1 cellular context compared by ENCODE assay signal in the genomic region with DNA sequence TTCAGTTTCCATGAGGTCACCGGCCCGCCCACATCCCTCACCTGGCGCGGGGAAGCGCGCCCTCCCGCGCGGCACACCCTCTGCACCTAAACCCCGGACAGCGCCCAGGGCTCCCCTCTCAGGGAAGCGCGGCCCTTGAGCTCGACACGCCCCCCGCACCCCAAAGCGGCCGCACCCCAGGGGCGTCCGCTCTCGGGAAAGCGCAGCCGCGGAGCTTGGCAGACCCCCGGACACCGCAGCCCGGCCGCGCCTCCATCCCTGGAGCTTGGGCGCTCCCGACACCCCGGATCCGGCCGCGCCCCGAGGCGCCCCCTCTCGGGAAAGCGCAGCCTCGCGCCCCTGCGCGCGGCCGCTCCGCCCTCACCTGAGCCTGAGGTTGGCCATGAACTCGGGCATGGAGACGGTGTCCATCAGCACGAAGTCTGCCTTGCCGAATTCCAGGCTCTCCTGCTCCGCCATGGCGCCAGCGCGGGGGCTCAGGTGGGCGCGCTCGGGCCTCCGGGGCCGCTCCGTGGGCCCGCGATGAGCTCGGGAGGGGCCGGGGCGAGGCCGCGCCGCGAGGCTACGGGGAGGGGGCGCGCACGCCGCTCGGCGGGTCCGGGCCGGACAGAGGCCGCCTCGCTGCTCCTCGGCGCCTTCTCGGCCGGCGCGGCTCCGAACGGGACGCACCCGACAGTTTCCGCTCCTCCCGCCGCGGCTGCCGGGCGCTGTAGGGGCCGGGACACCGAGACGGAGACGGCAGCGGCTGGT.
A peak's percentile ranks its signal among the peaks of the same experiment; 100 is the strongest.
TF ChIP-seq lines count a peak whose summit lies in the region.

A gene (minus strand): TSS at position 711 of the 750 bp plus-strand sequence. CDS start 252 bp downstream, at position 459.

TF ChIP-seq in HEK293, 187 proteins besides CTCF, POLR2A, EP300 and RAD21 (continued from another document and continues in another):
- TF ChIP-seq, protein P1, sequence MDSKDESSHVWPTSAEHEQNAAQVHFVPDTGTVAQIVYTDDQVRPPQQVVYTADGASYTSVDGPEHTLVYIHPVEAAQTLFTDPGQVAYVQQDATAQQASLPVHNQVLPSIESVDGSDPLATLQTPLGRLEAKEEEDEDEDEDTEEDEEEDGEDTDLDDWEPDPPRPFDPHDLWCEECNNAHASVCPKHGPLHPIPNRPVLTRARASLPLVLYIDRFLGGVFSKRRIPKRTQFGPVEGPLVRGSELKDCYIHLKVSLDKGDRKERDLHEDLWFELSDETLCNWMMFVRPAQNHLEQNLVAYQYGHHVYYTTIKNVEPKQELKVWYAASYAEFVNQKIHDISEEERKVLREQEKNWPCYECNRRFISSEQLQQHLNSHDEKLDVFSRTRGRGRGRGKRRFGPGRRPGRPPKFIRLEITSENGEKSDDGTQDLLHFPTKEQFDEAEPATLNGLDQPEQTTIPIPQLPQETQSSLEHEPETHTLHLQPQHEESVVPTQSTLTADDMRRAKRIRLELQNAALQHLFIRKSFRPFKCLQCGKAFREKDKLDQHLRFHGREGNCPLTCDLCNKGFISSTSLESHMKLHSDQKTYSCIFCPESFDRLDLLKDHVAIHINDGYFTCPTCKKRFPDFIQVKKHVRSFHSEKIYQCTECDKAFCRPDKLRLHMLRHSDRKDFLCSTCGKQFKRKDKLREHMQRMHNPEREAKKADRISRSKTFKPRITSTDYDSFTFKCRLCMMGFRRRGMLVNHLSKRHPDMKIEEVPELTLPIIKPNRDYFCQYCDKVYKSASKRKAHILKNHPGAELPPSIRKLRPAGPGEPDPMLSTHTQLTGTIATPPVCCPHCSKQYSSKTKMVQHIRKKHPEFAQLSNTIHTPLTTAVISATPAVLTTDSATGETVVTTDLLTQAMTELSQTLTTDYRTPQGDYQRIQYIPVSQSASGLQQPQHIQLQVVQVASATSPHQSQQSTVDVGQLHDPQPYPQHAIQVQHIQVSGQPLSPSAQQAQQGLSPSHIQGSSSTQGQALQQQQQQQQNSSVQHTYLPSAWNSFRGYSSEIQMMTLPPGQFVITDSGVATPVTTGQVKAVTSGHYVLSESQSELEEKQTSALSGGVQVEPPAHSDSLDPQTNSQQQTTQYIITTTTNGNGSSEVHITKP (tag by site-specific recombination; IDR thresholded peaks at IDR 0.05): peak; percentile 96
- TF ChIP-seq KLF9 (tag by site-specific recombination; IDR thresholded peaks at IDR 0.05; ENCODE audit: low read depth) (peak; percentile 93), EGR2 (tag by site-specific recombination; IDR thresholded peaks at IDR 0.05; ENCODE audit: low read depth) (peak; percentile 55), ZNF433 (tag by site-specific recombination; IDR thresholded peaks at IDR 0.05; ENCODE audit: low read depth) (no peak), OVOL3 (tag by site-specific recombination; IDR thresholded peaks at IDR 0.05) (no peak), ZNF2 (tag by site-specific recombination; IDR thresholded peaks at IDR 0.05) (peak; percentile 51; the same call in 1 of the 2 replicates), ZBTB21 (tag by site-specific recombination; IDR thresholded peaks at IDR 0.05) (peak; percentile 93), ZBTB17 (tag by site-specific recombination; IDR thresholded peaks at IDR 0.05) (no peak), KLF1 (tag by site-specific recombination; IDR thresholded peaks at IDR 0.05) (peak; percentile 92), ZNF155 (tag by site-specific recombination; IDR thresholded peaks at IDR 0.05) (no peak), ZBTB7A (tag by site-specific recombination; IDR thresholded peaks at IDR 0.05; ENCODE audit: low read depth) (peak; percentile 50; the same call in 1 of the 2 replicates), ZNF768 (tag by site-specific recombination; IDR thresholded peaks at IDR 0.05) (no peak), SCRT1 (tag by site-specific recombination; IDR thresholded peaks at IDR 0.05; ENCODE audit: borderline replicate concordance) (no peak), ZNF391 (tag by site-specific recombination; IDR thresholded peaks at IDR 0.05; ENCODE audit: borderline replicate concordance, low read depth) (no peak), ZEB2 (tag by site-specific recombination; IDR thresholded peaks at IDR 0.05) (peak; percentile 96), YY1 (tag by site-specific recombination; IDR thresholded peaks at IDR 0.05) (no peak), ZBTB20 (tag by site-specific recombination; IDR thresholded peaks at IDR 0.05) (peak; percentile 70; the same call in 1 of the 2 replicates), ZNF610 (tag by site-specific recombination; IDR thresholded peaks at IDR 0.05; ENCODE audit: borderline replicate concordance) (0 out of 2 replicates have a peak, but pooled peaks have one; percentile 15), SETDB1 (IDR thresholded peaks at IDR 0.05; ENCODE audit: insufficient read length, low read length) (no peak), KLF16 (tag by site-specific recombination; IDR thresholded peaks at IDR 0.05) (peak; percentile 82), ZNF585B (tag by site-specific recombination; IDR thresholded peaks at IDR 0.05) (no peak), HOXA7 (CRISPR knock-in tag; IDR thresholded peaks at IDR 0.05; ENCODE audit: borderline replicate concordance) (no peak), PRDM1 (tag by site-specific recombination; IDR thresholded peaks at IDR 0.05) (peak; percentile 80; the same call in 1 of the 2 replicates), ZNF341 (tag by site-specific recombination; IDR thresholded peaks at IDR 0.05; ENCODE audit: low read depth) (peak; percentile 50), ZNF621 (tag by site-specific recombination; IDR thresholded peaks at IDR 0.05) (no peak), GLIS1 (tag by site-specific recombination; IDR thresholded peaks at IDR 0.05) (peak; percentile 92), ZNF24 (tag by site-specific recombination; IDR thresholded peaks at IDR 0.05) (0 out of 2 replicates have a peak, but pooled peaks have one; percentile 40), ZNF132 (tag by site-specific recombination; IDR thresholded peaks at IDR 0.05; ENCODE audit: borderline replicate concordance) (no peak), ZNF335 (tag by site-specific recombination; conservative IDR thresholded peaks at IDR 0.05) (peak; percentile 74), ZNF664 (tag by site-specific recombination; IDR thresholded peaks at IDR 0.05) (no peak), HOXC10 (CRISPR knock-in tag; IDR thresholded peaks at IDR 0.05) (no peak), GLI4 (tag by site-specific recombination; IDR thresholded peaks at IDR 0.05) (no peak), SP2 (tag by site-specific recombination; IDR thresholded peaks at IDR 0.05) (peak; percentile 64), ZFP3 (tag by site-specific recombination; IDR thresholded peaks at IDR 0.05; ENCODE audit: low read depth) (no peak), ZNF48 (tag by site-specific recombination; IDR thresholded peaks at IDR 0.05) (no peak)
- TF ChIP-seq, protein P2, sequence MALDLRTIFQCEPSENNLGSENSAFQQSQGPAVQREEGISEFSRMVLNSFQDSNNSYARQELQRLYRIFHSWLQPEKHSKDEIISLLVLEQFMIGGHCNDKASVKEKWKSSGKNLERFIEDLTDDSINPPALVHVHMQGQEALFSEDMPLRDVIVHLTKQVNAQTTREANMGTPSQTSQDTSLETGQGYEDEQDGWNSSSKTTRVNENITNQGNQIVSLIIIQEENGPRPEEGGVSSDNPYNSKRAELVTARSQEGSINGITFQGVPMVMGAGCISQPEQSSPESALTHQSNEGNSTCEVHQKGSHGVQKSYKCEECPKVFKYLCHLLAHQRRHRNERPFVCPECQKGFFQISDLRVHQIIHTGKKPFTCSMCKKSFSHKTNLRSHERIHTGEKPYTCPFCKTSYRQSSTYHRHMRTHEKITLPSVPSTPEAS (tag by site-specific recombination; IDR thresholded peaks at IDR 0.05): no peak
- TF ChIP-seq, protein P3, sequence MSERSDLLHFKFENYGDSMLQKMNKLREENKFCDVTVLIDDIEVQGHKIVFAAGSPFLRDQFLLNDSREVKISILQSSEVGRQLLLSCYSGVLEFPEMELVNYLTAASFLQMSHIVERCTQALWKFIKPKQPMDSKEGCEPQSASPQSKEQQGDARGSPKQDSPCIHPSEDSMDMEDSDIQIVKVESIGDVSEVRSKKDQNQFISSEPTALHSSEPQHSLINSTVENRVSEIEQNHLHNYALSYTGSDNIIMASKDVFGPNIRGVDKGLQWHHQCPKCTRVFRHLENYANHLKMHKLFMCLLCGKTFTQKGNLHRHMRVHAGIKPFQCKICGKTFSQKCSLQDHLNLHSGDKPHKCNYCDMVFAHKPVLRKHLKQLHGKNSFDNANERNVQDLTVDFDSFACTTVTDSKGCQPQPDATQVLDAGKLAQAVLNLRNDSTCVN (tag by site-specific recombination; optimal IDR thresholded peaks at IDR 0.05): peak; percentile 94
- TF ChIP-seq, protein P4, sequence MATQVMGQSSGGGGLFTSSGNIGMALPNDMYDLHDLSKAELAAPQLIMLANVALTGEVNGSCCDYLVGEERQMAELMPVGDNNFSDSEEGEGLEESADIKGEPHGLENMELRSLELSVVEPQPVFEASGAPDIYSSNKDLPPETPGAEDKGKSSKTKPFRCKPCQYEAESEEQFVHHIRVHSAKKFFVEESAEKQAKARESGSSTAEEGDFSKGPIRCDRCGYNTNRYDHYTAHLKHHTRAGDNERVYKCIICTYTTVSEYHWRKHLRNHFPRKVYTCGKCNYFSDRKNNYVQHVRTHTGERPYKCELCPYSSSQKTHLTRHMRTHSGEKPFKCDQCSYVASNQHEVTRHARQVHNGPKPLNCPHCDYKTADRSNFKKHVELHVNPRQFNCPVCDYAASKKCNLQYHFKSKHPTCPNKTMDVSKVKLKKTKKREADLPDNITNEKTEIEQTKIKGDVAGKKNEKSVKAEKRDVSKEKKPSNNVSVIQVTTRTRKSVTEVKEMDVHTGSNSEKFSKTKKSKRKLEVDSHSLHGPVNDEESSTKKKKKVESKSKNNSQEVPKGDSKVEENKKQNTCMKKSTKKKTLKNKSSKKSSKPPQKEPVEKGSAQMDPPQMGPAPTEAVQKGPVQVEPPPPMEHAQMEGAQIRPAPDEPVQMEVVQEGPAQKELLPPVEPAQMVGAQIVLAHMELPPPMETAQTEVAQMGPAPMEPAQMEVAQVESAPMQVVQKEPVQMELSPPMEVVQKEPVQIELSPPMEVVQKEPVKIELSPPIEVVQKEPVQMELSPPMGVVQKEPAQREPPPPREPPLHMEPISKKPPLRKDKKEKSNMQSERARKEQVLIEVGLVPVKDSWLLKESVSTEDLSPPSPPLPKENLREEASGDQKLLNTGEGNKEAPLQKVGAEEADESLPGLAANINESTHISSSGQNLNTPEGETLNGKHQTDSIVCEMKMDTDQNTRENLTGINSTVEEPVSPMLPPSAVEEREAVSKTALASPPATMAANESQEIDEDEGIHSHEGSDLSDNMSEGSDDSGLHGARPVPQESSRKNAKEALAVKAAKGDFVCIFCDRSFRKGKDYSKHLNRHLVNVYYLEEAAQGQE (tag by site-specific recombination; IDR thresholded peaks at IDR 0.05): peak; percentile 88
- TF ChIP-seq, protein P5, sequence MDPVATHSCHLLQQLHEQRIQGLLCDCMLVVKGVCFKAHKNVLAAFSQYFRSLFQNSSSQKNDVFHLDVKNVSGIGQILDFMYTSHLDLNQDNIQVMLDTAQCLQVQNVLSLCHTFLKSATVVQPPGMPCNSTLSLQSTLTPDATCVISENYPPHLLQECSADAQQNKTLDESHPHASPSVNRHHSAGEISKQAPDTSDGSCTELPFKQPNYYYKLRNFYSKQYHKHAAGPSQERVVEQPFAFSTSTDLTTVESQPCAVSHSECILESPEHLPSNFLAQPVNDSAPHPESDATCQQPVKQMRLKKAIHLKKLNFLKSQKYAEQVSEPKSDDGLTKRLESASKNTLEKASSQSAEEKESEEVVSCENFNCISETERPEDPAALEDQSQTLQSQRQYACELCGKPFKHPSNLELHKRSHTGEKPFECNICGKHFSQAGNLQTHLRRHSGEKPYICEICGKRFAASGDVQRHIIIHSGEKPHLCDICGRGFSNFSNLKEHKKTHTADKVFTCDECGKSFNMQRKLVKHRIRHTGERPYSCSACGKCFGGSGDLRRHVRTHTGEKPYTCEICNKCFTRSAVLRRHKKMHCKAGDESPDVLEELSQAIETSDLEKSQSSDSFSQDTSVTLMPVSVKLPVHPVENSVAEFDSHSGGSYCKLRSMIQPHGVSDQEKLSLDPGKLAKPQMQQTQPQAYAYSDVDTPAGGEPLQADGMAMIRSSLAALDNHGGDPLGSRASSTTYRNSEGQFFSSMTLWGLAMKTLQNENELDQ (tag by site-specific recombination; IDR thresholded peaks at IDR 0.05; ENCODE audit: low read depth): no peak
- TF ChIP-seq, protein P6, sequence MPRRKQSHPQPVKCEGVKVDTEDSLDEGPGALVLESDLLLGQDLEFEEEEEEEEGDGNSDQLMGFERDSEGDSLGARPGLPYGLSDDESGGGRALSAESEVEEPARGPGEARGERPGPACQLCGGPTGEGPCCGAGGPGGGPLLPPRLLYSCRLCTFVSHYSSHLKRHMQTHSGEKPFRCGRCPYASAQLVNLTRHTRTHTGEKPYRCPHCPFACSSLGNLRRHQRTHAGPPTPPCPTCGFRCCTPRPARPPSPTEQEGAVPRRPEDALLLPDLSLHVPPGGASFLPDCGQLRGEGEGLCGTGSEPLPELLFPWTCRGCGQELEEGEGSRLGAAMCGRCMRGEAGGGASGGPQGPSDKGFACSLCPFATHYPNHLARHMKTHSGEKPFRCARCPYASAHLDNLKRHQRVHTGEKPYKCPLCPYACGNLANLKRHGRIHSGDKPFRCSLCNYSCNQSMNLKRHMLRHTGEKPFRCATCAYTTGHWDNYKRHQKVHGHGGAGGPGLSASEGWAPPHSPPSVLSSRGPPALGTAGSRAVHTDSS (tag by site-specific recombination; IDR thresholded peaks at IDR 0.05): no peak
- TF ChIP-seq, protein P7, sequence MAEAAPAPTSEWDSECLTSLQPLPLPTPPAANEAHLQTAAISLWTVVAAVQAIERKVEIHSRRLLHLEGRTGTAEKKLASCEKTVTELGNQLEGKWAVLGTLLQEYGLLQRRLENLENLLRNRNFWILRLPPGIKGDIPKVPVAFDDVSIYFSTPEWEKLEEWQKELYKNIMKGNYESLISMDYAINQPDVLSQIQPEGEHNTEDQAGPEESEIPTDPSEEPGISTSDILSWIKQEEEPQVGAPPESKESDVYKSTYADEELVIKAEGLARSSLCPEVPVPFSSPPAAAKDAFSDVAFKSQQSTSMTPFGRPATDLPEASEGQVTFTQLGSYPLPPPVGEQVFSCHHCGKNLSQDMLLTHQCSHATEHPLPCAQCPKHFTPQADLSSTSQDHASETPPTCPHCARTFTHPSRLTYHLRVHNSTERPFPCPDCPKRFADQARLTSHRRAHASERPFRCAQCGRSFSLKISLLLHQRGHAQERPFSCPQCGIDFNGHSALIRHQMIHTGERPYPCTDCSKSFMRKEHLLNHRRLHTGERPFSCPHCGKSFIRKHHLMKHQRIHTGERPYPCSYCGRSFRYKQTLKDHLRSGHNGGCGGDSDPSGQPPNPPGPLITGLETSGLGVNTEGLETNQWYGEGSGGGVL (tag by site-specific recombination; IDR thresholded peaks at IDR 0.05): peak; percentile 33; the same call in 1 of the 2 replicates
- TF ChIP-seq, protein P8, sequence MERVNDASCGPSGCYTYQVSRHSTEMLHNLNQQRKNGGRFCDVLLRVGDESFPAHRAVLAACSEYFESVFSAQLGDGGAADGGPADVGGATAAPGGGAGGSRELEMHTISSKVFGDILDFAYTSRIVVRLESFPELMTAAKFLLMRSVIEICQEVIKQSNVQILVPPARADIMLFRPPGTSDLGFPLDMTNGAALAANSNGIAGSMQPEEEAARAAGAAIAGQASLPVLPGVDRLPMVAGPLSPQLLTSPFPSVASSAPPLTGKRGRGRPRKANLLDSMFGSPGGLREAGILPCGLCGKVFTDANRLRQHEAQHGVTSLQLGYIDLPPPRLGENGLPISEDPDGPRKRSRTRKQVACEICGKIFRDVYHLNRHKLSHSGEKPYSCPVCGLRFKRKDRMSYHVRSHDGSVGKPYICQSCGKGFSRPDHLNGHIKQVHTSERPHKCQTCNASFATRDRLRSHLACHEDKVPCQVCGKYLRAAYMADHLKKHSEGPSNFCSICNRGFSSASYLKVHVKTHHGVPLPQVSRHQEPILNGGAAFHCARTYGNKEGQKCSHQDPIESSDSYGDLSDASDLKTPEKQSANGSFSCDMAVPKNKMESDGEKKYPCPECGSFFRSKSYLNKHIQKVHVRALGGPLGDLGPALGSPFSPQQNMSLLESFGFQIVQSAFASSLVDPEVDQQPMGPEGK (tag by site-specific recombination; IDR thresholded peaks at IDR 0.05): peak; percentile 89
